Comparison of ENCODE assay signal across 21 cellular contexts in the genomic region with DNA sequence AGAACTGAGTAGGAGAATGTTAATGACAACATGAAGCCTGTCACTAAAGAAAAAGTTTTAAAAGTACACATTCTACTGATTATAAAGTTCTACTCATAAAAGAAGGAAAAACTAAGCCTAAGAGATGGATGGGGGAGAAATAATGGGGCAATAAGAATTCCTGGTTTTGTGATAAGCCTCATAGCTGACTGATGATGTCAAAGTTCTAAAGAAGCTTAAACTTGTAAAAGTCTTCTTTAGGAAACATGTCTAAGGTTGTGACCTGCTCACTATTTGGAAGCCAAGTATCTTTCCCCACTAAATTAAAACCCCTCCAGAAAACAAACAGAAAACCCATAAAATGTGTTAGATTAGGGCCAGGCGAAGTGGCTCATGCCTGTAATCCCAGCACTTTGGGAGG.
"Had no signal": no experiment of that assay in that cellular context is flagged by ENCODE, and none has a peak within 500 bp of the region (broad histone marks: within the 10 kb centered on the region; RNA-seq: fewer than 3 reads in every experiment).

No MANE protein-coding gene starts in this region.

- H3K27ac Mint-ChIP-seq: activated CD4-positive, alpha-beta T cell treated with anti-CD3 and anti-CD28 coated beads, Interleukin-2, amount 10 ng/mL, durations not matched to agents 7 days and 5 days; activated CD8-positive, alpha-beta memory T cell treated with anti-CD3 and anti-CD28 coated beads, Interleukin-2, amount 10 ng/mL, durations not matched to agents 7 days and 5 days; activated CD8-positive, alpha-beta T cell treated with anti-CD3 and anti-CD28 coated beads for 36 hours; activated T-helper 1 cell treated with anti-CD3 and anti-CD28 coated beads, Interleukin-12 subunit alpha, Interleukin-12 subunit beta, Interleukin-2, Interleukin-4 antibody, amounts not matched to agents 30 ng/mL and 10 ng/mL and 1 ng/mL, durations not matched to agents 14 hours and 24 hours and 36 hours; naive B cell had no signal

- H3K27me3 ChIP-seq: breast epithelium, gastroesophageal sphincter, upper lobe of left lung had no signal

- H3K9me3 ChIP-seq: breast epithelium, gastroesophageal sphincter, lower lobe of right lung, upper lobe of left lung had no signal

- H3K4me1 ChIP-seq: breast epithelium, gastroesophageal sphincter, lower lobe of right lung, upper lobe of left lung had no signal

- DNase-seq: activated CD4-positive, alpha-beta T cell treated with anti-CD3 and anti-CD28 coated beads, Interleukin-2, amount 10 ng/mL, durations not matched to agents 7 days and 5 days; activated CD4-positive, CD25-positive, alpha-beta regulatory T cell treated with anti-CD3 and anti-CD28 coated beads, Interleukin-2, amount 50 U/mL, for 72 hours; activated CD8-positive, alpha-beta memory T cell treated with anti-CD3 and anti-CD28 coated beads, Interleukin-2, amount 10 ng/mL, durations not matched to agents 7 days and 5 days; activated CD8-positive, alpha-beta T cell treated with anti-CD3 and anti-CD28 coated beads for 36 hours; activated gamma-delta T cell; activated naive CD4-positive, alpha-beta T cell treated with anti-CD3 and anti-CD28 coated beads, Interleukin-2, amount 50 U/mL, for 16 hours; activated T-cell treated with anti-CD3 and anti-CD28 coated beads for 4 hours; effector memory CD4-positive, alpha-beta T cell; head of caudate nucleus; lower lobe of right lung; mesendoderm; naive B cell; stimulated activated CD4-positive, alpha-beta T cell treated with anti-CD3 and anti-CD28 coated beads, Interleukin-4, amount 100 ng/mL, for 24 hours; stimulated activated naive CD4-positive, alpha-beta T cell treated with Interleukin-2 at 50 U/mL for 16 hours; upper lobe of left lung; WERI-Rb-1 had no signal

- H3K27me3 Mint-ChIP-seq: activated CD4-positive, alpha-beta T cell treated with anti-CD3 and anti-CD28 coated beads, Interleukin-2, amount 10 ng/mL, durations not matched to agents 7 days and 5 days; activated CD8-positive, alpha-beta memory T cell treated with anti-CD3 and anti-CD28 coated beads, Interleukin-2, amount 10 ng/mL, durations not matched to agents 7 days and 5 days; activated CD8-positive, alpha-beta T cell treated with anti-CD3 and anti-CD28 coated beads for 36 hours; central memory CD8-positive, alpha-beta T cell; naive B cell had no signal

- H3K4me3 Mint-ChIP-seq: activated CD4-positive, alpha-beta T cell treated with anti-CD3 and anti-CD28 coated beads, Interleukin-2, amount 10 ng/mL, durations not matched to agents 7 days and 5 days; activated CD8-positive, alpha-beta memory T cell treated with anti-CD3 and anti-CD28 coated beads, Interleukin-2, amount 10 ng/mL, durations not matched to agents 7 days and 5 days; activated CD8-positive, alpha-beta T cell treated with anti-CD3 and anti-CD28 coated beads for 36 hours; activated T-helper 1 cell treated with anti-CD3 and anti-CD28 coated beads, Interleukin-12 subunit alpha, Interleukin-12 subunit beta, Interleukin-2, Interleukin-4 antibody, amounts not matched to agents 30 ng/mL and 10 ng/mL and 1 ng/mL, durations not matched to agents 14 hours and 24 hours and 36 hours; central memory CD8-positive, alpha-beta T cell; naive B cell had no signal

- H3K9me3 Mint-ChIP-seq: activated CD4-positive, alpha-beta T cell treated with anti-CD3 and anti-CD28 coated beads, Interleukin-2, amount 10 ng/mL, durations not matched to agents 7 days and 5 days; activated CD8-positive, alpha-beta T cell treated with anti-CD3 and anti-CD28 coated beads for 36 hours; activated T-helper 1 cell treated with anti-CD3 and anti-CD28 coated beads, Interleukin-12 subunit alpha, Interleukin-12 subunit beta, Interleukin-2, Interleukin-4 antibody, amounts not matched to agents 30 ng/mL and 10 ng/mL and 1 ng/mL, durations not matched to agents 14 hours and 24 hours and 36 hours; central memory CD8-positive, alpha-beta T cell had no signal

- ATAC-seq: activated CD8-positive, alpha-beta memory T cell treated with anti-CD3 and anti-CD28 coated beads, Interleukin-2, amount 10 ng/mL, durations not matched to agents 7 days and 5 days; activated CD8-positive, alpha-beta T cell treated with anti-CD3 and anti-CD28 coated beads for 36 hours; gastroesophageal sphincter; left lobe of liver; lower lobe of right lung had no signal

- H3K4me3 ChIP-seq: breast epithelium, gastroesophageal sphincter, lower lobe of right lung, upper lobe of left lung had no signal

- H3K27ac ChIP-seq: breast epithelium, gastroesophageal sphincter, lower lobe of right lung, upper lobe of left lung, WERI-Rb-1 had no signal

- H3K36me3 ChIP-seq: breast epithelium, gastroesophageal sphincter, lower lobe of right lung, upper lobe of left lung, WERI-Rb-1 had no signal

- H3K4me1 Mint-ChIP-seq: activated CD4-positive, alpha-beta T cell treated with anti-CD3 and anti-CD28 coated beads, Interleukin-2, amount 10 ng/mL, durations not matched to agents 7 days and 5 days; activated CD8-positive, alpha-beta memory T cell treated with anti-CD3 and anti-CD28 coated beads, Interleukin-2, amount 10 ng/mL, durations not matched to agents 7 days and 5 days; central memory CD8-positive, alpha-beta T cell; naive B cell had no signal

- H3K36me3 Mint-ChIP-seq: activated CD8-positive, alpha-beta memory T cell treated with anti-CD3 and anti-CD28 coated beads, Interleukin-2, amount 10 ng/mL, durations not matched to agents 7 days and 5 days; naive B cell had no signal
